In the genomic region with DNA sequence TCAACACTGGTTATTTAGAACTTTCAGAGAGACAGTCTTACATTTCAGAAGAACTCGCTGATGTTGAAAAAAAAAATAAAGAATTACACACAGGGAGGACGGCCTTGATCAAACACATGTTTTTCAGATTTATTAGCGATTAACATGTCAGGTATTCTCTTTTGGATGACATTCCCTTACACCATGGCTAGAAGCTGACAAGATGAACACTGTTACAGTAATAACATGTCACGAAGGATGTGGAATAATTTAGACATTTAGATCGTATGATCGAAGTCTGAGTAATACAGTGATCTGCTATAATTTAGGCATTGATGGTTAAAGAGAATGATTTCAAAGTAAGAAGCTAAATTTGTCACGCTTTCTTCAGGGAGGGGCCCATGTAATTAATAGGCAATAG, we compare ENCODE assay signal across 27 cellular contexts.
"Had no signal": no experiment of that assay in that cellular context is flagged by ENCODE, and none has a peak within 500 bp of the region (broad histone marks: within the 10 kb centered on the region; RNA-seq: fewer than 3 reads in every experiment).

No MANE protein-coding gene starts in this region.

- H3K27ac ChIP-seq: stomach, suprapubic skin, testis, thoracic aorta, thyroid gland, tibial artery, tibial nerve, transverse colon, upper lobe of left lung, upper lobe of right lung, uterus, vagina had no signal

- H3K9me3 ChIP-seq: suprapubic skin, testis, thoracic aorta, thyroid gland, tibial artery, transverse colon, upper lobe of left lung, upper lobe of right lung, uterus, vagina had no signal

- H3K4me3 ChIP-seq: stomach, suprapubic skin, testis, thoracic aorta, thyroid gland, tibial artery, tibial nerve, transverse colon, upper lobe of left lung, upper lobe of right lung, uterus, vagina had no signal

- H3K27me3 ChIP-seq: stomach, suprapubic skin, testis, thyroid gland, tibial artery, tibial nerve, transverse colon, upper lobe of left lung, upper lobe of right lung, uterus, vagina had no signal

- ATAC-seq: stimulated activated effector memory CD8-positive, alpha-beta T cell treated with anti-CD3 and anti-CD28 coated beads, Interleukin-12 subunit alpha, Interleukin-12 subunit beta, amount 100 ng/mL, for 72 hours; stimulated activated memory B cell treated with anti-CD40 and anti-IgM and Interleukin-4, amounts not matched to agents 10 μg/mL and 1 μg/mL and 100 μg/mL, for 72 hours; stimulated activated naive B cell treated with anti-CD40 and anti-IgM and Interleukin-4, amounts not matched to agents 10 μg/mL and 1 μg/mL and 100 μg/mL, for 72 hours; stimulated activated naive CD8-positive, alpha-beta T cell treated with anti-CD3 and anti-CD28 coated beads, Interleukin-15, amount 100 ng/mL, for 72 hours; stimulated activated naive CD8-positive, alpha-beta T cell treated with anti-CD3 and anti-CD28 coated beads, Interleukin-15, Interleukin-2, amounts not matched to agents 100 U/mL and 50 U/mL, for 24 hours; upper lobe of right lung had no signal

- FAIRE-seq: urothelium cell line had no signal

- H3K4me1 ChIP-seq: stomach, suprapubic skin, testis, thyroid gland, tibial artery, tibial nerve, transverse colon, upper lobe of left lung, upper lobe of right lung, uterus, vagina had no signal

- DNase-seq: stimulated activated CD4-positive, alpha-beta T cell treated with anti-CD3 and anti-CD28 coated beads, Interleukin-2, amount 100 ng/mL, for 48 hours; stimulated activated CD4-positive, alpha-beta T cell treated with anti-CD3 and anti-CD28 coated beads, Interleukin-4, amount 100 ng/mL, for 1 hour; stimulated activated CD4-positive, alpha-beta T cell treated with anti-CD3 and anti-CD28 coated beads, Interleukin-4, amount 100 ng/mL, for 24 hours; stimulated activated CD4-positive, alpha-beta T cell treated with anti-CD3 and anti-CD28 coated beads, Interleukin-4, amount 100 ng/mL, for 4 hours; stimulated activated CD8-positive, alpha-beta memory T cell treated with anti-CD3 and anti-CD28 coated beads, Interleukin-4, amount 100 ng/mL, for 48 hours; stimulated activated naive B cell treated with anti-CD40 and anti-IgM and Interleukin-4, amounts not matched to agents 10 μg/mL and 1 μg/mL and 100 μg/mL, for 72 hours; stimulated activated naive CD4-positive, alpha-beta T cell; stimulated activated naive CD4-positive, alpha-beta T cell treated with Interleukin-2 at 50 U/mL for 16 hours; stimulated activated naive CD8-positive, alpha-beta T cell treated with anti-CD3 and anti-CD28 coated beads, Interleukin-15, amount 100 ng/mL, for 72 hours; stimulated activated naive CD8-positive, alpha-beta T cell treated with anti-CD3 and anti-CD28 coated beads, Interleukin-15, Interleukin-2, amounts not matched to agents 100 U/mL and 50 U/mL, for 24 hours; stomach; substantia nigra; testis; thyroid gland; tibial artery; transverse colon; trophoblast cell; upper lobe of left lung; upper lobe of right lung; uterus had no signal

- H3K36me3 ChIP-seq: stomach, suprapubic skin, thoracic aorta, thyroid gland, tibial artery, tibial nerve, transverse colon, upper lobe of left lung, upper lobe of right lung, uterus, vagina had no signal
